Comparison of ENCODE assay signal across 8 cellular contexts in genomic region chr18:36828157-36828629, GRCh38. TPM values are rescaled to one million over a fixed set of nuclear protein-coding genes. Genes with fewer than 3 reads are reported as not detected.
DNase-seq lines count a peak whose midpoint lies in the region; ATAC-seq and TF ChIP-seq lines count a peak whose summit lies in the region.

No MANE protein-coding gene starts in this region.

- H3K9me3 Mint-ChIP-seq in activated CD8-positive, alpha-beta T cell treated with anti-CD3 and anti-CD28 coated beads for 36 hours: no peaks in the 10 kb centered on the region
- no peaks in the 10 kb centered on the region for H3K9me3 Mint-ChIP-seq in neural crest cell

- POLR2A ChIA-PET in activated CD8-positive, alpha-beta T cell treated with anti-CD3 and anti-CD28 coated beads for 36 hours (lab: Charles Lee): interaction anchor here (1.5 to 2.1 kb wide), 2 partner anchors 11 to 45 kb away, joined by 4 to 13 read pairs; no protein-coding TSS in a partner anchor

- peak overlapping the region; percentile 84 for H3K4me3 Mint-ChIP-seq in activated CD8-positive, alpha-beta T cell treated with anti-CD3 and anti-CD28 coated beads for 36 hours
- H3K4me3 Mint-ChIP-seq in neural crest cell: peak overlapping the region; percentile 98

- peaks cover 20% of the 10 kb centered on the region for H3K36me3 ChIP-seq in BLaER1

- H3K27ac ChIP-seq in BLaER1: peak overlapping the region; percentile 84

- no peaks in the 10 kb centered on the region for H4K20me1 ChIP-seq in BLaER1

- H3K4me3 ChIP-seq in BLaER1: peak overlapping the region; percentile 97
- peak overlapping the region; percentile 96 for H3K4me3 ChIP-seq in fibroblast of mammary gland (ENCODE audit: control insufficient read depth, low read depth, low read length)

- ATAC-seq in GM19455 (IDR thresholded peaks at IDR 0.05; ENCODE audit: unreplicated experiment): peak; percentile 1
- no peak for ATAC-seq in activated CD8-positive, alpha-beta T cell treated with anti-CD3 and anti-CD28 coated beads for 36 hours

- in situ Hi-C loops in GM13977 (cut with MboI; ENCODE audit: low pct_unique_long_range_greater_than_20kb, low sequenced_read_pairs, unreplicated experiment): no loop called here

- peaks cover 4% of the 10 kb centered on the region; the same call in 1 of the 2 replicates for H3K9me3 ChIP-seq in BLaER1

- H3K4me1 ChIP-seq in BLaER1: peaks cover 31% of the 10 kb centered on the region

- TF ChIP-seq CTCF in activated CD8-positive, alpha-beta T cell treated with anti-CD3 and anti-CD28 coated beads for 36 hours (IDR thresholded peaks at IDR 0.05): no peak
- no peak for TF ChIP-seq CTCF in fibroblast of mammary gland (conservative IDR thresholded peaks at IDR 0.05; ENCODE audit: control insufficient read depth, insufficient read depth, low read depth, low read length)
- TF ChIP-seq CTCF in neural crest cell (conservative IDR thresholded peaks at IDR 0.05): no peak
- TF ChIP-seq CTCF in GM13977 (IDR thresholded peaks at IDR 0.05; ENCODE audit: extremely low read depth, insufficient read depth, missing control alignments): no peak

- no peaks in the 10 kb centered on the region for H3K27me3 ChIP-seq in BLaER1

- no peaks in the 10 kb centered on the region for H3K27me3 Mint-ChIP-seq in activated CD8-positive, alpha-beta T cell treated with anti-CD3 and anti-CD28 coated beads for 36 hours
- H3K27me3 Mint-ChIP-seq in neural crest cell (ENCODE audit: low read depth): no peaks in the 10 kb centered on the region

- intact Hi-C loops in activated CD8-positive, alpha-beta T cell treated with anti-CD3 and anti-CD28 coated beads for 36 hours (cut with micrococcal nuclease): no loop called here

- peak overlapping the region; percentile 86 for H3K9ac ChIP-seq in BLaER1

- peak overlapping the region; percentile 95 for H3K27ac Mint-ChIP-seq in activated CD8-positive, alpha-beta T cell treated with anti-CD3 and anti-CD28 coated beads for 36 hours
- peak overlapping the region; percentile 99 for H3K27ac Mint-ChIP-seq in neural crest cell (ENCODE audit: unreplicated experiment)

- DNase-seq in NAMALWA (ENCODE audit: low spot score) (peak; percentile 48), fibroblast of mammary gland (ENCODE audit: low read depth) (peak; percentile 77), neural crest cell (ENCODE audit: low read depth, low spot score) (peak; percentile 13), GM13977 (ENCODE audit: low spot score) (no peak), GM19238 (ENCODE audit: insufficient read length, low spot score) (no peak)
- peak; percentile 35 for DNase-seq in activated CD8-positive, alpha-beta T cell treated with anti-CD3 and anti-CD28 coated beads for 36 hours

- H3K36me3 Mint-ChIP-seq in activated CD8-positive, alpha-beta T cell treated with anti-CD3 and anti-CD28 coated beads for 36 hours (ENCODE audit: low read depth): peaks cover 17% of the 10 kb centered on the region
- H3K36me3 Mint-ChIP-seq in neural crest cell (ENCODE audit: low read depth): peaks cover 14% of the 10 kb centered on the region

- CTCF ChIA-PET in activated CD8-positive, alpha-beta T cell treated with anti-CD3 and anti-CD28 coated beads for 36 hours (lab: Charles Lee): interaction anchor here (1.2 to 2.0 kb wide), 3 partner anchors 17 to 71 kb away, joined by 3 to 7 read pairs (median 6); no protein-coding TSS in a partner anchor

- H3K4me2 ChIP-seq in BLaER1: peak overlapping the region; percentile 88

- H3K4me1 Mint-ChIP-seq in activated CD8-positive, alpha-beta T cell treated with anti-CD3 and anti-CD28 coated beads for 36 hours (ENCODE audit: low read depth): peaks cover 44% of the 10 kb centered on the region
- H3K4me1 Mint-ChIP-seq in neural crest cell: peaks cover 43% of the 10 kb centered on the region

RNA-seq across cellular contexts. Expression of gene TPGS2, which starts 0.6 kb away (rescaled TPM):
- total RNA-seq in activated CD8-positive, alpha-beta T cell treated with anti-CD3 and anti-CD28 coated beads for 36 hours: 10 to 100 TPM; 77.0 to 83.1 TPM
- total RNA-seq in neural crest cell: 175 and 179 TPM in 2 replicates

RNA-seq across cellular contexts. Expression of gene KIAA1328, which starts 0.7 kb away (rescaled TPM):
- total RNA-seq in activated CD8-positive, alpha-beta T cell treated with anti-CD3 and anti-CD28 coated beads for 36 hours: 1 to 10 TPM; 5.9 to 6.1 TPM
- total RNA-seq in neural crest cell: 9.3 and 12.3 TPM in 2 replicates

Comparison
In these comparisons a context has a peak if more than half of its experiments do, and no peak if none do; other contexts are left out.
1. DNase-seq: peak in NAMALWA (single experiment), activated CD8-positive, alpha-beta T cell treated with anti-CD3 and anti-CD28 coated beads for 36 hours (single experiment), fibroblast of mammary gland (single experiment) and neural crest cell (single experiment); none in GM13977 (single experiment) and GM19238 (single experiment).